In genomic region chr1:160438935-160439334, GRCh38 we compare ENCODE assay signal across 20 cellular contexts. TPM values are rescaled to one million over a fixed set of nuclear protein-coding genes. Genes with fewer than 3 reads are reported as not detected.
DNase-seq lines count a peak whose midpoint lies in the region; ATAC-seq, FAIRE-seq and TF ChIP-seq lines count a peak whose summit lies in the region.
"Had no signal": no experiment of that assay in that cellular context is flagged by ENCODE, and none has a peak within 500 bp of the region (broad histone marks: within the 10 kb centered on the region; RNA-seq: fewer than 3 reads in every experiment).

No MANE protein-coding gene starts in this region.

- peak overlapping the region; percentile 82 for H3K27ac Mint-ChIP-seq in T-helper 2 cell treated with Interferon-gamma antibody and Interleukin-4, amounts not matched to agents 5 μg/mL and 100 μg/mL, for 36 hours
- H3K27ac Mint-ChIP-seq in activated CD4-positive, alpha-beta memory T cell treated with anti-CD3 and anti-CD28 coated beads for 36 hours, result peak overlapping the region; percentile 84

- FAIRE-seq in GM12892 (lab: Jason Lieb, UNC), result peak; percentile 46
- FAIRE-seq: HTR-8/SVneo had no signal

- peak overlapping the region; percentile 79 for H3K4me3 Mint-ChIP-seq in T-helper 2 cell treated with Interferon-gamma antibody and Interleukin-4, amounts not matched to agents 5 μg/mL and 100 μg/mL, for 36 hours
- no peak overlapping the region for H3K4me3 Mint-ChIP-seq in activated CD4-positive, alpha-beta memory T cell treated with anti-CD3 and anti-CD28 coated beads for 36 hours

- no peak for TF ChIP-seq POLR2A in GM12892 (IDR thresholded peaks at IDR 0.05; ENCODE audit: low read depth, low read length)

- ATAC-seq in GM21717 (IDR thresholded peaks at IDR 0.05; ENCODE audit: unreplicated experiment), result no peak
- ATAC-seq: psoas muscle, Right ventricle myocardium inferior had no signal

- H3K4me1 Mint-ChIP-seq in T-helper 2 cell treated with Interferon-gamma antibody and Interleukin-4, amounts not matched to agents 5 μg/mL and 100 μg/mL, for 36 hours (ENCODE audit: low read depth), result peaks cover 43% of the 10 kb centered on the region
- peaks cover 44% of the 10 kb centered on the region for H3K4me1 Mint-ChIP-seq in activated CD4-positive, alpha-beta memory T cell treated with anti-CD3 and anti-CD28 coated beads for 36 hours (ENCODE audit: low read depth)

- POLR2A ChIA-PET in activated CD4-positive, alpha-beta memory T cell treated with anti-CD3 and anti-CD28 coated beads for 36 hours (lab: Charles Lee), result no interaction called here

- H3K4me3 ChIP-seq in muscle layer of duodenum (ENCODE audit: low read depth in 1 of 2, low read length in 2 of 2), result no peak overlapping the region
- H3K4me3 ChIP-seq: psoas muscle had no signal

- H3K36me3 ChIP-seq in muscle layer of duodenum (ENCODE audit: control insufficient read depth in 1 of 2, insufficient read depth in 2 of 2, low read length in 2 of 2), result no peaks in the 10 kb centered on the region

- H3K36me3 Mint-ChIP-seq in T-helper 2 cell treated with Interferon-gamma antibody and Interleukin-4, amounts not matched to agents 5 μg/mL and 100 μg/mL, for 36 hours (ENCODE audit: low read depth), result peaks cover 5% of the 10 kb centered on the region
- H3K36me3 Mint-ChIP-seq in activated CD4-positive, alpha-beta memory T cell treated with anti-CD3 and anti-CD28 coated beads for 36 hours, result peaks cover 11% of the 10 kb centered on the region

- peak overlapping the region; percentile 26 for H3K27ac ChIP-seq in muscle layer of duodenum (ENCODE audit: low read length)
- H3K27ac ChIP-seq: psoas muscle had no signal

- H3K27me3 ChIP-seq in muscle layer of duodenum (ENCODE audit: low read depth, low read length), result no peaks in the 10 kb centered on the region

- H3K4me1 ChIP-seq in muscle layer of duodenum (ENCODE audit: control insufficient read depth in 1 of 2, insufficient read depth in 2 of 2, low read length in 2 of 2), result peaks cover 0 to 6% of the 10 kb centered on the region in 2 donors
- H3K4me1 ChIP-seq: psoas muscle had no signal

- no peak for DNase-seq in T-helper 2 cell treated with Interferon-gamma antibody and Interleukin-4, amounts not matched to agents 5 μg/mL and 100 μg/mL, for 36 hours (ENCODE audit: low spot score)
- DNase-seq in T-helper 2 cell, result no peak
- no peak for DNase-seq in GM12892 (ENCODE audit: insufficient read length)
- no peak for DNase-seq in activated CD4-positive, alpha-beta memory T cell treated with anti-CD3 and anti-CD28 coated beads for 36 hours
- DNase-seq in NCI-H748 treated with DMSO at 0.1 percent for 48 hours (lab: John Stamatoyannopoulos, UW), result no peak
- no peak for DNase-seq in T-helper 9 cell
- DNase-seq: 8988T; anterior cingulate cortex; cerebellar nuclear complex; head of caudate nucleus; mammary epithelial cell; NCI-H1930; NCI-H446; psoas muscle; stimulated activated naive CD4-positive, alpha-beta T cell treated with Interleukin-2 at 50 U/mL for 16 hours had no signal

- H3K9me3 Mint-ChIP-seq in T-helper 2 cell treated with Interferon-gamma antibody and Interleukin-4, amounts not matched to agents 5 μg/mL and 100 μg/mL, for 36 hours, result peaks cover 12% of the 10 kb centered on the region
- peaks cover 13% of the 10 kb centered on the region for H3K9me3 Mint-ChIP-seq in activated CD4-positive, alpha-beta memory T cell treated with anti-CD3 and anti-CD28 coated beads for 36 hours

- H3K9me3 ChIP-seq in muscle layer of duodenum (ENCODE audit: control insufficient read depth in 1 of 2, low read length in 2 of 2), result no peaks in the 10 kb centered on the region
- H3K9me3 ChIP-seq: psoas muscle had no signal

- intact Hi-C loops in activated CD4-positive, alpha-beta memory T cell treated with anti-CD3 and anti-CD28 coated beads for 36 hours (cut with micrococcal nuclease), result loop anchor here (10.0 kb wide), 1 partner anchor 356 kb away; the partner anchor contains the start of gene LY9

- H3K27me3 Mint-ChIP-seq in T-helper 2 cell treated with Interferon-gamma antibody and Interleukin-4, amounts not matched to agents 5 μg/mL and 100 μg/mL, for 36 hours (ENCODE audit: low read depth), result no peaks in the 10 kb centered on the region
- no peaks in the 10 kb centered on the region for H3K27me3 Mint-ChIP-seq in activated CD4-positive, alpha-beta memory T cell treated with anti-CD3 and anti-CD28 coated beads for 36 hours

- CTCF ChIA-PET in activated CD4-positive, alpha-beta memory T cell treated with anti-CD3 and anti-CD28 coated beads for 36 hours (lab: Charles Lee), result no interaction called here

RNA-seq across cellular contexts. Expression of gene VANGL2, which starts 38.6 kb away (rescaled TPM):
- 0.47 TPM for polyA plus RNA-seq in GM12892 (2012; ENCODE audit: missing spikeins)
- total RNA-seq in activated CD4-positive, alpha-beta memory T cell treated with anti-CD3 and anti-CD28 coated beads for 36 hours, result not detected
- total RNA-seq: T-helper 1 cell treated with Interleukin-12 subunit alpha and Interleukin-12 subunit beta and Interleukin-4 antibody, amounts not matched to agents 30 ng/mL and 1 ng/mL, for 36 hours had no signal
